In the genomic region with DNA sequence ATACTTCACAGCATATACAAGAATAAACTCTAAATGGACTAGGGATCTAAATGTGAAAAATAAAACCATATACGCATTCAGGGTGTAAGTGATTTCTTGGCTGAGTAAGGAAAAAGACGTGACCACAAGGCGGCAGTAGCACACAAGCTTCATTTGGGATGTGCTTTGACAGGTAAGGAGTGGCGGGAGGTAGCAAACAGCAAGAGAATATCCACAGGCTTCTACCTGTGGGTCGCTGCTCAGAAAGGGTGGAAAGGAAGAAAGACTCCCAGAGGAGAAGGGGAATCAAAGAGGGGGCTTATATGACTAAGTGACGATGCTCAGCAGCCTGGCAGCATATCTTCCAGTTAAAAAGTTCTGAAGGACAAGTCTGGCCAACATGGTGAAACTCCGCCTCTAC, we compare ENCODE assay signal across 8 cellular contexts. TPM values are rescaled to one million over a fixed set of nuclear protein-coding genes. Genes with fewer than 3 reads are reported as not detected.
DNase-seq lines count a peak whose midpoint lies in the region; ATAC-seq and TF ChIP-seq lines count a peak whose summit lies in the region.

No MANE protein-coding gene starts in this region.

- peaks cover 27% of the 10 kb centered on the region for H3K79me2 ChIP-seq in MM.1S (ENCODE audit: low read length)

- H3K9ac ChIP-seq in MM.1S (ENCODE audit: low read length): no peak overlapping the region

- TF ChIP-seq CTCF in MM.1S (IDR thresholded peaks at IDR 0.05; ENCODE audit: low read length): peak; percentile 63

- H4K20me1 ChIP-seq in MM.1S (ENCODE audit: insufficient read depth, low read length): no peaks in the 10 kb centered on the region

- DNase-seq in DMS114 treated with DMSO at 0.1 percent for 48 hours (lab: John Stamatoyannopoulos, UW; ENCODE audit: unreplicated experiment): peak; percentile 28
- peak; percentile 74 for DNase-seq in MM.1S
- peak; percentile 44 to 70 for DNase-seq in SJCRH30
- DNase-seq in activated gamma-delta T cell treated with anti-CD3 and anti-CD28 coated beads, Interleukin-2, amount 50 U/mL, for 16 hours (ENCODE audit: low read depth): peak; percentile 69
- peak; percentile 31 for DNase-seq in globus pallidus (ENCODE audit: low spot score)
- peak; percentile 64 for DNase-seq in pons (ENCODE audit: low spot score)
- DNase-seq in ureter (ENCODE audit: low spot score): peak; percentile 75

- no peaks in the 10 kb centered on the region for H3K9me2 ChIP-seq in MM.1S (replicated peaks; ENCODE audit: insufficient read depth, low read length)

- H3F3A ChIP-seq in MM.1S (ENCODE audit: insufficient read depth, low read length): peaks cover 5% of the 10 kb centered on the region; the same call in 1 of the 2 replicates

- no peaks in the 10 kb centered on the region for H3K9me3 ChIP-seq in MM.1S (replicated peaks; ENCODE audit: insufficient read depth, low read length)
- no peaks in the 10 kb centered on the region; the same call in 1 of the 2 replicates for H3K9me3 ChIP-seq in SJCRH30 (replicated peaks)

- H3K27ac ChIP-seq in MM.1S (ENCODE audit: low read length): no peak overlapping the region
- H3K27ac ChIP-seq in SJCRH30: no peak overlapping the region

- H2AFZ ChIP-seq in MM.1S (ENCODE audit: low read length): peak overlapping the region; percentile 27; the same call in 1 of the 2 replicates

- H3K27me3 ChIP-seq in MM.1S (replicated peaks; ENCODE audit: insufficient read depth, low read length) (peaks cover 20% of the 10 kb centered on the region; the same call in 1 of the 2 replicates), SJCRH30 (no peaks in the 10 kb centered on the region)

- ATAC-seq in HG02970 (IDR thresholded peaks at IDR 0.05; ENCODE audit: low FRiP score, unreplicated experiment): no peak

- H3K4me2 ChIP-seq in MM.1S (ENCODE audit: low read depth, low read length): peak overlapping the region; percentile 39; the same call in 1 of the 2 replicates

- H3K36me3 ChIP-seq in MM.1S (replicated peaks; ENCODE audit: insufficient read depth, low read length) (peaks cover 1% of the 10 kb centered on the region; the same call in 1 of the 2 replicates), SJCRH30 (peaks cover 11% of the 10 kb centered on the region)

- H3K4me3 ChIP-seq in MM.1S (ENCODE audit: low read length): 0 out of 2 replicates have a peak overlapping the region, but pooled peaks have one; percentile 29
- no peak overlapping the region for H3K4me3 ChIP-seq in SJCRH30

- H3K4me1 ChIP-seq in MM.1S (ENCODE audit: low read length) (no peaks in the 10 kb centered on the region), SJCRH30 (no peaks in the 10 kb centered on the region)

RNA-seq across cellular contexts. Expression of a gene that starts 2.5 kb away (rescaled TPM):
- total RNA-seq in SJCRH30 (2014; rRNA removed; shearing (Covaris generic)): 69.0 and 71.2 TPM in 2 replicates
- 67.3 TPM for total RNA-seq in ureter

RNA-seq across cellular contexts. Expression of a gene that starts 34.3 kb away (rescaled TPM):
- total RNA-seq in SJCRH30 (2014; rRNA removed; shearing (Covaris generic)): 26.5 and 26.9 TPM in 2 replicates
- 80.3 TPM for total RNA-seq in ureter

RNA-seq across cellular contexts. Expression of a gene that starts 48.3 kb away (rescaled TPM):
- total RNA-seq in SJCRH30 (2014; rRNA removed; shearing (Covaris generic)): 16.5 and 16.7 TPM in 2 replicates
- 20.5 TPM for total RNA-seq in ureter
